In the genomic region with DNA sequence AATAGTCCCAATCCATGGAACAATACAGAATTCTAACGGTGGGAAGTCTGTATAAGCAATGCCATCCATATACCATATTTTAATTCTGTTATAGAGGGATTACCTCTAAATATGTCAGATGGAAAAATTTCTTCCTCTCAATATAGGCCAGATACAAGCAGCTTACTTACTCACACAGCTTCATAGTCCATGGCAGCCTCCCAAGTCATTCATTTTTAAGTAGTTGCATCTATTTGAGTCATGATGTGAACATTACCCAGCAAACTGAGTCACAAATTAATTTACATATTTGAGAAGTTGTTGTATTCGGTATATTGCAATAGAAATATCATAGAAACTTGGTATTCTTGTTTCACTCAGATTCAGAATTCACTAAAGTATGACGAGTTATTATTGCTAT, we compare ENCODE assay signal across 17 cellular contexts. TPM values are rescaled to one million over a fixed set of nuclear protein-coding genes. Genes with fewer than 3 reads are reported as not detected.
DNase-seq lines count a peak whose midpoint lies in the region; ATAC-seq, FAIRE-seq and TF ChIP-seq lines count a peak whose summit lies in the region.
"Had no signal": no experiment of that assay in that cellular context is flagged by ENCODE, and none has a peak within 500 bp of the region (broad histone marks: within the 10 kb centered on the region; RNA-seq: fewer than 3 reads in every experiment).

No MANE protein-coding gene starts in this region.

- no peak overlapping the region for H3K27ac ChIP-seq in right cardiac atrium (ENCODE audit: low read length)
- H3K27ac ChIP-seq: gastrocnemius medialis, testis, VCaP had no signal

- no peak for FAIRE-seq in GM12891 (lab: Jason Lieb, UNC)

- 0 out of 2 replicates have a peak, but pooled peaks cover 6% of the 10 kb centered on the region for H3K9me3 ChIP-seq in MG63
- peaks cover 2% of the 10 kb centered on the region for H3K9me3 ChIP-seq in right cardiac atrium (ENCODE audit: control insufficient read depth, low read length)
- H3K9me3 ChIP-seq: testis had no signal

- DNase-seq in EH (ENCODE audit: low read depth) (peak; percentile 64), MG63 (peak; percentile 61), dedifferentiated amniotic fluid mesenchymal stem cell (ENCODE audit: extremely low spot score) (peak; percentile 72), non-pigmented ciliary epithelial cell (ENCODE audit: low read depth) (peak; percentile 80), NCI-H1436 treated with DMSO at 0.1 percent for 48 hours (lab: John Stamatoyannopoulos, UW) (no peak), GM12891 (ENCODE audit: insufficient read length, low spot score) (no peak), NCI-H748 treated with DMSO at 0.1 percent for 48 hours (lab: John Stamatoyannopoulos, UW) (no peak), right cardiac atrium (no peak)
- DNase-seq: anterior cingulate cortex; gastrocnemius medialis; NCI-H187; NCI-H510A; stimulated activated CD4-positive, alpha-beta T cell treated with anti-CD3 and anti-CD28 coated beads, Interleukin-2, amount 100 ng/mL, for 24 hours; testis had no signal

- H3K4me1 ChIP-seq in right cardiac atrium (ENCODE audit: control insufficient read depth, insufficient read depth, low read length), result no peaks in the 10 kb centered on the region
- H3K4me1 ChIP-seq: gastrocnemius medialis, testis had no signal

- no peak for ATAC-seq in right cardiac atrium
- ATAC-seq: gastrocnemius medialis had no signal

- H3K4me3 ChIP-seq in MG63 (no peak overlapping the region), right cardiac atrium (ENCODE audit: low read length) (no peak overlapping the region)
- H3K4me3 ChIP-seq: gastrocnemius medialis, lung, testis had no signal

- 81% methylated on average over 3 of the region's 3 CpGs for WGBS in right cardiac atrium

- no peaks in the 10 kb centered on the region for H3K27me3 ChIP-seq in MG63
- no peaks in the 10 kb centered on the region for H3K27me3 ChIP-seq in right cardiac atrium (ENCODE audit: control insufficient read depth, insufficient read depth)
- H3K27me3 ChIP-seq: testis had no signal

- intact Hi-C loops in right cardiac atrium (cut with DNase I), result no loop called here

- TF ChIP-seq POLR2A in GM12891 (IDR thresholded peaks at IDR 0.05; ENCODE audit: low read depth, low read length), result no peak

- no peaks in the 10 kb centered on the region for H3K36me3 ChIP-seq in MG63
- H3K36me3 ChIP-seq: gastrocnemius medialis had no signal

TF ChIP-seq in GM12891, 5 proteins besides CTCF, POLR2A, EP300 and RAD21:
- TF ChIP-seq SPI1 (IDR thresholded peaks at IDR 0.05; ENCODE audit: low read depth, low read length), result no peak
- no peak for TF ChIP-seq POU2F2 (IDR thresholded peaks at IDR 0.05; ENCODE audit: low read depth, low read length)
- no peak for TF ChIP-seq POLR2AphosphoS5 (IDR thresholded peaks at IDR 0.05; ENCODE audit: low read depth, low read length)
- no peak for TF ChIP-seq PAX5 (IDR thresholded peaks at IDR 0.05; ENCODE audit: insufficient read depth, low read length, severe bottlenecking)
- no peak for TF ChIP-seq TAF1 (IDR thresholded peaks at IDR 0.05; ENCODE audit: low read depth, low read length)

RNA-seq across cellular contexts. Expression of a gene that starts 20.3 kb away (rescaled TPM):
- total RNA-seq in MG63 (2014; rRNA removed; shearing (Covaris generic); ENCODE audit: low replicate concordance), result not detected in 2 replicates
- polyA plus RNA-seq in GM12891 (2012; ENCODE audit: low read depth, missing spikeins), result not detected
- not detected for total RNA-seq in right cardiac atrium
- 0.02 TPM for polyA plus RNA-seq in right cardiac atrium
- total RNA-seq: activated CD8-positive, alpha-beta memory T cell treated with anti-CD3 and anti-CD28 coated beads for 36 hours; gastrocnemius medialis; lung had no signal

Comparison
In these comparisons a context has a peak if more than half of its experiments do, and no peak if none do; other contexts are left out.
1. DNase-seq: peak in EH (single experiment), MG63 (single experiment), dedifferentiated amniotic fluid mesenchymal stem cell (single experiment) and non-pigmented ciliary epithelial cell (single experiment); none in NCI-H1436 treated with DMSO at 0.1 percent for 48 hours (single experiment), GM12891 (single experiment), NCI-H748 treated with DMSO at 0.1 percent for 48 hours (single experiment) and right cardiac atrium (0 of 3).